ENCODE assay signal across 9 cellular contexts in genomic region chr2:27117995-27118524, GRCh38. TPM values are rescaled to one million over a fixed set of nuclear protein-coding genes. Genes with fewer than 3 reads are reported as not detected.
DNase-seq lines count a peak whose midpoint lies in the region; ATAC-seq and TF ChIP-seq lines count a peak whose summit lies in the region.
"Had no signal": no experiment of that assay in that cellular context is flagged by ENCODE, and none has a peak within 500 bp of the region (broad histone marks: within the 10 kb centered on the region; RNA-seq: fewer than 3 reads in every experiment).

No MANE protein-coding gene starts in this region.

- TF ChIP-seq POLR2A in erythroblast (IDR thresholded peaks at IDR 0.05; ENCODE audit: low read length), result no peak

- no peak for ATAC-seq in left cardiac atrium
- ATAC-seq in aorta (ENCODE audit: low FRiP score), result no peak

- H3K9me3 ChIP-seq in right atrium auricular region (no peaks in the 10 kb centered on the region), mesodermal cell (ENCODE audit: control insufficient read depth, low read length) (no peaks in the 10 kb centered on the region), aorta (ENCODE audit: control insufficient read depth, low read length) (no peaks in the 10 kb centered on the region)

- H3K4me1 ChIP-seq in right atrium auricular region (peaks cover 0 to 16% of the 10 kb centered on the region in 2 donors), mesodermal cell (ENCODE audit: control insufficient read depth, insufficient read depth, low read length, poor library complexity, severe bottlenecking) (no peaks in the 10 kb centered on the region), aorta (ENCODE audit: control insufficient read depth in 1 of 2, insufficient read depth in 2 of 2, low read length in 2 of 2) (no peaks in the 10 kb centered on the region)

- no peak overlapping the region for H3K27ac ChIP-seq in right atrium auricular region
- H3K27ac ChIP-seq in brain microvascular endothelial cell, result no peak overlapping the region
- no peak overlapping the region for H3K27ac ChIP-seq in mesodermal cell (ENCODE audit: low read depth, low read length, severe bottlenecking)
- no peak overlapping the region for H3K27ac ChIP-seq in aorta (ENCODE audit: low read depth in 1 of 2, low read length in 2 of 2)

- no peak for DNase-seq in right atrium auricular region (ENCODE audit: low spot score)
- DNase-seq in left cardiac atrium, result no peak
- DNase-seq in brain microvascular endothelial cell, result no peak
- DNase-seq in NCI-H526 treated with DMSO at 0.1 percent for 48 hours (lab: John Stamatoyannopoulos, UW), result no peak
- DNase-seq in erythroblast (lab: John Stamatoyannopoulos, UW), result no peak
- DNase-seq in 8988T, result no peak
- DNase-seq in aorta, result no peak

- H3K36me3 ChIP-seq in right atrium auricular region (no peaks in the 10 kb centered on the region), brain microvascular endothelial cell (replicated peaks) (no peaks in the 10 kb centered on the region), mesodermal cell (ENCODE audit: control insufficient read depth, insufficient read depth, low read length) (no peaks in the 10 kb centered on the region), aorta (ENCODE audit: control insufficient read depth in 1 of 2, insufficient read depth in 2 of 2, low read length in 1 of 2) (no peaks in the 10 kb centered on the region)

- H3K27me3 ChIP-seq in right atrium auricular region, result no peaks in the 10 kb centered on the region
- H3K27me3 ChIP-seq in brain microvascular endothelial cell (replicated peaks), result peaks cover 15% of the 10 kb centered on the region
- H3K27me3 ChIP-seq in aorta (ENCODE audit: control insufficient read depth in 1 of 2, insufficient read depth in 2 of 2, low read length in 1 of 2), result no peaks in the 10 kb centered on the region

- H3K4me3 ChIP-seq in right atrium auricular region (peak overlapping the region; percentile 41 to 50), brain microvascular endothelial cell (ENCODE audit: low read depth, low read length) (peak overlapping the region; percentile 48), mesodermal cell (ENCODE audit: extremely low read depth, insufficient read depth, low read length, poor library complexity, severe bottlenecking) (peak overlapping the region; percentile 23), aorta (ENCODE audit: low read length in 2 of 2) (no peak overlapping the region)

- WGBS in mesodermal cell (ENCODE audit: insufficient coverage in 2 of 2), 2 experiments, result 20 to 24% methylated on average over 4 to 10 of the region's 14 CpGs
- WGBS in aorta, 2 donors, result 27 to 30% methylated on average over 14 of the region's 14 CpGs

- intact Hi-C loops in left cardiac atrium (cut with DNase I) (no loop called here), aorta (cut with DNase I) (no loop called here)

- in situ Hi-C loops in brain microvascular endothelial cell (cut with HindIII; ENCODE audit: low pct_ligation_motif_present, low sequenced_read_pairs), result loop anchor here (25.0 kb wide), 1 partner anchor 169 kb away; the partner anchor contains the start of genes DNAJC5G and TRIM54

- TF ChIP-seq CTCF in right atrium auricular region (IDR thresholded peaks at IDR 0.05) (no peak), brain microvascular endothelial cell (IDR thresholded peaks at IDR 0.05; ENCODE audit: low read depth, low read length, missing control alignments) (no peak)

RNA-seq across cellular contexts. Expression of gene CGREF1, which starts 0.9 kb away (rescaled TPM):
- total RNA-seq in right atrium auricular region (1 to 10 TPM; 4.3 to 4.5 TPM), left cardiac atrium (1 to 10 TPM; 5.6 to 5.9 TPM), aorta (1 to 10 TPM; 8.1 to 8.6 TPM)
- polyA plus RNA-seq in mesodermal cell (2013, experiment 1 of 2), result 0.26 TPM
- polyA plus RNA-seq in mesodermal cell (2013, experiment 2 of 2), result 0.20 TPM
- polyA plus RNA-seq in aorta, result 1 to 10 TPM; 5.8 to 6.9 TPM

RNA-seq across cellular contexts. Expression of gene ABHD1, which starts 5.6 kb away (rescaled TPM):
- 1 to 10 TPM in 1 of 2 donors, under 1 TPM in 1; 0.90 to 1.0 TPM for total RNA-seq in right atrium auricular region
- 1 to 10 TPM; 1.1 to 3.2 TPM for total RNA-seq in left cardiac atrium
- not detected for polyA plus RNA-seq in mesodermal cell (2013, experiment 1 of 2)
- polyA plus RNA-seq in mesodermal cell (2013, experiment 2 of 2), result not detected
- total RNA-seq in aorta, result under 1 TPM in 1 of 2 donors, not detected in 1; 0.90 TPM
- under 1 TPM in 1 of 2 donors, not detected in 1; 0.08 TPM for polyA plus RNA-seq in aorta

RNA-seq across cellular contexts. Expression of gene PREB, which starts 16.4 kb away (rescaled TPM):
- 10 to 100 TPM; 47.5 to 51.4 TPM for total RNA-seq in right atrium auricular region
- total RNA-seq in left cardiac atrium, result 10 to 100 TPM; 50.1 to 51.5 TPM
- 49.2 TPM for polyA plus RNA-seq in mesodermal cell (2013, experiment 1 of 2)
- polyA plus RNA-seq in mesodermal cell (2013, experiment 2 of 2), result 43.1 TPM
- total RNA-seq in aorta, result 10 to 100 TPM; 42.1 to 48.1 TPM
- 10 to 100 TPM; 24.9 to 46.3 TPM for polyA plus RNA-seq in aorta

RNA-seq across cellular contexts. Expression of gene PRR30, which starts 21.1 kb away (rescaled TPM):
- total RNA-seq in right atrium auricular region (not detected), left cardiac atrium (not detected), aorta (not detected)
- not detected for polyA plus RNA-seq in mesodermal cell (2013, experiment 1 of 2)
- not detected for polyA plus RNA-seq in mesodermal cell (2013, experiment 2 of 2)
- polyA plus RNA-seq in aorta, result not detected
- total RNA-seq: M059J had no signal

RNA-seq across cellular contexts. Expression of gene TCF23, which starts 30.7 kb away (rescaled TPM):
- not detected for total RNA-seq in right atrium auricular region
- total RNA-seq in left cardiac atrium, result under 1 TPM in 1 of 2 donors, not detected in 1; 0.24 TPM
- not detected for polyA plus RNA-seq in mesodermal cell (2013, experiment 1 of 2)
- not detected for polyA plus RNA-seq in mesodermal cell (2013, experiment 2 of 2)
- total RNA-seq in aorta, result 1 to 10 TPM in 1 of 2 donors, under 1 TPM in 1; 0.39 to 1.1 TPM
- not detected for polyA plus RNA-seq in aorta
- total RNA-seq: M059J had no signal

Comparison
In these comparisons a context has a peak if more than half of its experiments do, and no peak if none do; other contexts are left out.
1. H3K4me3 ChIP-seq: peak in right atrium auricular region (2 of 2), brain microvascular endothelial cell (single experiment) and mesodermal cell (single experiment); none in aorta (0 of 2).